Comparison of ENCODE assay signal across 1 cellular context in genomic region chr2:95539836-95540235, GRCh38.
TF ChIP-seq lines count a peak whose summit lies in the region.

No MANE protein-coding gene starts in this region.

TF ChIP-seq in GM12878, 131 proteins besides CTCF, POLR2A, EP300 and RAD21 (continued from another document):
- TF ChIP-seq, protein P1, sequence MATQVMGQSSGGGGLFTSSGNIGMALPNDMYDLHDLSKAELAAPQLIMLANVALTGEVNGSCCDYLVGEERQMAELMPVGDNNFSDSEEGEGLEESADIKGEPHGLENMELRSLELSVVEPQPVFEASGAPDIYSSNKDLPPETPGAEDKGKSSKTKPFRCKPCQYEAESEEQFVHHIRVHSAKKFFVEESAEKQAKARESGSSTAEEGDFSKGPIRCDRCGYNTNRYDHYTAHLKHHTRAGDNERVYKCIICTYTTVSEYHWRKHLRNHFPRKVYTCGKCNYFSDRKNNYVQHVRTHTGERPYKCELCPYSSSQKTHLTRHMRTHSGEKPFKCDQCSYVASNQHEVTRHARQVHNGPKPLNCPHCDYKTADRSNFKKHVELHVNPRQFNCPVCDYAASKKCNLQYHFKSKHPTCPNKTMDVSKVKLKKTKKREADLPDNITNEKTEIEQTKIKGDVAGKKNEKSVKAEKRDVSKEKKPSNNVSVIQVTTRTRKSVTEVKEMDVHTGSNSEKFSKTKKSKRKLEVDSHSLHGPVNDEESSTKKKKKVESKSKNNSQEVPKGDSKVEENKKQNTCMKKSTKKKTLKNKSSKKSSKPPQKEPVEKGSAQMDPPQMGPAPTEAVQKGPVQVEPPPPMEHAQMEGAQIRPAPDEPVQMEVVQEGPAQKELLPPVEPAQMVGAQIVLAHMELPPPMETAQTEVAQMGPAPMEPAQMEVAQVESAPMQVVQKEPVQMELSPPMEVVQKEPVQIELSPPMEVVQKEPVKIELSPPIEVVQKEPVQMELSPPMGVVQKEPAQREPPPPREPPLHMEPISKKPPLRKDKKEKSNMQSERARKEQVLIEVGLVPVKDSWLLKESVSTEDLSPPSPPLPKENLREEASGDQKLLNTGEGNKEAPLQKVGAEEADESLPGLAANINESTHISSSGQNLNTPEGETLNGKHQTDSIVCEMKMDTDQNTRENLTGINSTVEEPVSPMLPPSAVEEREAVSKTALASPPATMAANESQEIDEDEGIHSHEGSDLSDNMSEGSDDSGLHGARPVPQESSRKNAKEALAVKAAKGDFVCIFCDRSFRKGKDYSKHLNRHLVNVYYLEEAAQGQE (IDR thresholded peaks at IDR 0.05; ENCODE audit: low read depth, low read length), result no peak
- TF ChIP-seq NR2C1 (IDR thresholded peaks at IDR 0.05), result no peak
- peak; percentile 71; the same call in 1 of the 2 replicates for TF ChIP-seq NBN (IDR thresholded peaks at IDR 0.05)
- no peak for TF ChIP-seq POLR2AphosphoS5 (IDR thresholded peaks at IDR 0.05; ENCODE audit: low read length)
- peak; percentile 91; the same call in 1 of the 2 replicates for TF ChIP-seq MTA3 (IDR thresholded peaks at IDR 0.05; ENCODE audit: borderline replicate concordance, low read length)
- no peak for TF ChIP-seq HCFC1 (IDR thresholded peaks at IDR 0.05; ENCODE audit: low read length)
- peak; percentile 72; the same call in 1 of the 2 replicates for TF ChIP-seq ZNF217 (IDR thresholded peaks at IDR 0.05)
- TF ChIP-seq, protein P2, sequence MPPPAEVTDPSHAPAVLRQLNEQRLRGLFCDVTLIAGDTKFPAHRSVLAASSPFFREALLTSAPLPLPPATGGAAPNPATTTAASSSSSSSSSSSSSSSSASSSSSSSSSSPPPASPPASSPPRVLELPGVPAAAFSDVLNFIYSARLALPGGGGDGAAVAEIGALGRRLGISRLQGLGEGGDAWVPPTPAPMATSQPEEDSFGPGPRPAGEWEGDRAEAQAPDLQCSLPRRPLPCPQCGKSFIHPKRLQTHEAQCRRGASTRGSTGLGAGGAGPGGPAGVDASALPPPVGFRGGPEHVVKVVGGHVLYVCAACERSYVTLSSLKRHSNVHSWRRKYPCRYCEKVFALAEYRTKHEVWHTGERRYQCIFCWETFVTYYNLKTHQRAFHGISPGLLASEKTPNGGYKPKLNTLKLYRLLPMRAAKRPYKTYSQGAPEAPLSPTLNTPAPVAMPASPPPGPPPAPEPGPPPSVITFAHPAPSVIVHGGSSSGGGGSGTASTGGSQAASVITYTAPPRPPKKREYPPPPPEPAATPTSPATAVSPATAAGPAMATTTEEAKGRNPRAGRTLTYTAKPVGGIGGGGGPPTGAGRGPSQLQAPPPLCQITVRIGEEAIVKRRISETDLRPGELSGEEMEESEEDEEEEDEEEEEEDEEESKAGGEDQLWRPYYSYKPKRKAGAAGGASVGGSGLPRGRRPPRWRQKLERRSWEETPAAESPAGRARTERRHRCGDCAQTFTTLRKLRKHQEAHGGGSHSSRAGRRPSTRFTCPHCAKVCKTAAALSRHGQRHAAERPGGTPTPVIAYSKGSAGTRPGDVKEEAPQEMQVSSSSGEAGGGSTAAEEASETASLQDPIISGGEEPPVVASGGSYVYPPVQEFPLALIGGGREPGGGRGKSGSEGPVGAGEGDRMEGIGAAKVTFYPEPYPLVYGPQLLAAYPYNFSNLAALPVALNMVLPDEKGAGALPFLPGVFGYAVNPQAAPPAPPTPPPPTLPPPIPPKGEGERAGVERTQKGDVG (CRISPR knock-in tag; IDR thresholded peaks at IDR 0.05), result no peak
- TF ChIP-seq PAX5 (IDR thresholded peaks at IDR 0.05; ENCODE audit: borderline replicate concordance, low read depth, low read length), result no peak; the same call in 1 of the 2 replicates
- TF ChIP-seq RELB (IDR thresholded peaks at IDR 0.05; ENCODE audit: low read depth), result peak; percentile 86; the same call in 1 of the 2 replicates
- peak; percentile 68 for TF ChIP-seq SPI1 (IDR thresholded peaks at IDR 0.05; ENCODE audit: borderline replicate concordance, insufficient read depth, low read depth, low read length)
- TF ChIP-seq PML (IDR thresholded peaks at IDR 0.05; ENCODE audit: low read length), result 0 out of 2 replicates have a peak, but pooled peaks have one; percentile 55
- 0 out of 2 replicates have a peak, but pooled peaks have one; percentile 20 for TF ChIP-seq MLLT1 (IDR thresholded peaks at IDR 0.05)
- TF ChIP-seq SIX5 (IDR thresholded peaks at IDR 0.05; ENCODE audit: low read depth, low read length, severe bottlenecking), result no peak
- no peak for TF ChIP-seq TAF1 (IDR thresholded peaks at IDR 0.05; ENCODE audit: borderline replicate concordance, low read depth, low read length)
- peak in 1 of 2 experiments; percentile 19; a peak in 1 of 4 replicates for TF ChIP-seq CEBPB (IDR thresholded peaks at IDR 0.05; ENCODE audit: borderline replicate concordance in 1 of 2, low read depth in 2 of 2, low read length in 2 of 2)
- TF ChIP-seq ETV6 (conservative IDR thresholded peaks at IDR 0.05 in 1 of 2, IDR thresholded peaks at IDR 0.05 in 1 of 2; ENCODE audit: borderline replicate concordance in 1 of 2, low read depth in 1 of 2), result peak in 1 of 2 experiments; percentile 44; a peak in 1 of 4 replicates
- TF ChIP-seq EED (IDR thresholded peaks at IDR 0.05; ENCODE audit: low read depth), result peak; percentile 66; the same call in 1 of the 2 replicates
- TF ChIP-seq EGR1 (IDR thresholded peaks at IDR 0.05; ENCODE audit: borderline replicate concordance in 1 of 2, low read depth in 2 of 2, low read length in 2 of 2), result no peak
- TF ChIP-seq CBFB (IDR thresholded peaks at IDR 0.05; ENCODE audit: low read depth), result no peak
- TF ChIP-seq, protein P3, sequence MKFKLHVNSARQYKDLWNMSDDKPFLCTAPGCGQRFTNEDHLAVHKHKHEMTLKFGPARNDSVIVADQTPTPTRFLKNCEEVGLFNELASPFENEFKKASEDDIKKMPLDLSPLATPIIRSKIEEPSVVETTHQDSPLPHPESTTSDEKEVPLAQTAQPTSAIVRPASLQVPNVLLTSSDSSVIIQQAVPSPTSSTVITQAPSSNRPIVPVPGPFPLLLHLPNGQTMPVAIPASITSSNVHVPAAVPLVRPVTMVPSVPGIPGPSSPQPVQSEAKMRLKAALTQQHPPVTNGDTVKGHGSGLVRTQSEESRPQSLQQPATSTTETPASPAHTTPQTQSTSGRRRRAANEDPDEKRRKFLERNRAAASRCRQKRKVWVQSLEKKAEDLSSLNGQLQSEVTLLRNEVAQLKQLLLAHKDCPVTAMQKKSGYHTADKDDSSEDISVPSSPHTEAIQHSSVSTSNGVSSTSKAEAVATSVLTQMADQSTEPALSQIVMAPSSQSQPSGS (IDR thresholded peaks at IDR 0.05; ENCODE audit: low read length), result peak; percentile 74
- TF ChIP-seq YY1 (IDR thresholded peaks at IDR 0.05; ENCODE audit: low read depth, low read length), result no peak
- peak; percentile 78 for TF ChIP-seq MTA2 (IDR thresholded peaks at IDR 0.05; ENCODE audit: low read depth)
- TF ChIP-seq ZNF622 (IDR thresholded peaks at IDR 0.05), result no peak
- peak; percentile 89 to 90 for TF ChIP-seq IKZF2 (IDR thresholded peaks at IDR 0.05)
- TF ChIP-seq SMAD5 (IDR thresholded peaks at IDR 0.05; ENCODE audit: low read depth), result no peak
- peak; percentile 97 for TF ChIP-seq JUNB (IDR thresholded peaks at IDR 0.05)
- peak; percentile 68; the same call in 1 of the 2 replicates for TF ChIP-seq ATF7 (IDR thresholded peaks at IDR 0.05; ENCODE audit: low read depth)
- TF ChIP-seq RUNX3 (IDR thresholded peaks at IDR 0.05; ENCODE audit: low read length), result peak; percentile 83
- TF ChIP-seq ZNF24 (IDR thresholded peaks at IDR 0.05), result 0 out of 2 replicates have a peak, but pooled peaks have one; percentile 8
- TF ChIP-seq, protein P4, sequence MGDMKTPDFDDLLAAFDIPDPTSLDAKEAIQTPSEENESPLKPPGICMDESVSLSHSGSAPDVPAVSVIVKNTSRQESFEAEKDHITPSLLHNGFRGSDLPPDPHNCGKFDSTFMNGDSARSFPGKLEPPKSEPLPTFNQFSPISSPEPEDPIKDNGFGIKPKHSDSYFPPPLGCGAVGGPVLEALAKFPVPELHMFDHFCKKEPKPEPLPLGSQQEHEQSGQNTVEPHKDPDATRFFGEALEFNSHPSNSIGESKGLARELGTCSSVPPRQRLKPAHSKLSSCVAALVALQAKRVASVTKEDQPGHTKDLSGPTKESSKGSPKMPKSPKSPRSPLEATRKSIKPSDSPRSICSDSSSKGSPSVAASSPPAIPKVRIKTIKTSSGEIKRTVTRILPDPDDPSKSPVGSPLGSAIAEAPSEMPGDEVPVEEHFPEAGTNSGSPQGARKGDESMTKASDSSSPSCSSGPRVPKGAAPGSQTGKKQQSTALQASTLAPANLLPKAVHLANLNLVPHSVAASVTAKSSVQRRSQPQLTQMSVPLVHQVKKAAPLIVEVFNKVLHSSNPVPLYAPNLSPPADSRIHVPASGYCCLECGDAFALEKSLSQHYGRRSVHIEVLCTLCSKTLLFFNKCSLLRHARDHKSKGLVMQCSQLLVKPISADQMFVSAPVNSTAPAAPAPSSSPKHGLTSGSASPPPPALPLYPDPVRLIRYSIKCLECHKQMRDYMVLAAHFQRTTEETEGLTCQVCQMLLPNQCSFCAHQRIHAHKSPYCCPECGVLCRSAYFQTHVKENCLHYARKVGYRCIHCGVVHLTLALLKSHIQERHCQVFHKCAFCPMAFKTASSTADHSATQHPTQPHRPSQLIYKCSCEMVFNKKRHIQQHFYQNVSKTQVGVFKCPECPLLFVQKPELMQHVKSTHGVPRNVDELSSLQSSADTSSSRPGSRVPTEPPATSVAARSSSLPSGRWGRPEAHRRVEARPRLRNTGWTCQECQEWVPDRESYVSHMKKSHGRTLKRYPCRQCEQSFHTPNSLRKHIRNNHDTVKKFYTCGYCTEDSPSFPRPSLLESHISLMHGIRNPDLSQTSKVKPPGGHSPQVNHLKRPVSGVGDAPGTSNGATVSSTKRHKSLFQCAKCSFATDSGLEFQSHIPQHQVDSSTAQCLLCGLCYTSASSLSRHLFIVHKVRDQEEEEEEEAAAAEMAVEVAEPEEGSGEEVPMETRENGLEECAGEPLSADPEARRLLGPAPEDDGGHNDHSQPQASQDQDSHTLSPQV (IDR thresholded peaks at IDR 0.05), result no peak
- 0 out of 2 replicates have a peak, but pooled peaks have one; percentile 53 for TF ChIP-seq CBX5 (IDR thresholded peaks at IDR 0.05; ENCODE audit: low read depth)
- TF ChIP-seq, protein P5, sequence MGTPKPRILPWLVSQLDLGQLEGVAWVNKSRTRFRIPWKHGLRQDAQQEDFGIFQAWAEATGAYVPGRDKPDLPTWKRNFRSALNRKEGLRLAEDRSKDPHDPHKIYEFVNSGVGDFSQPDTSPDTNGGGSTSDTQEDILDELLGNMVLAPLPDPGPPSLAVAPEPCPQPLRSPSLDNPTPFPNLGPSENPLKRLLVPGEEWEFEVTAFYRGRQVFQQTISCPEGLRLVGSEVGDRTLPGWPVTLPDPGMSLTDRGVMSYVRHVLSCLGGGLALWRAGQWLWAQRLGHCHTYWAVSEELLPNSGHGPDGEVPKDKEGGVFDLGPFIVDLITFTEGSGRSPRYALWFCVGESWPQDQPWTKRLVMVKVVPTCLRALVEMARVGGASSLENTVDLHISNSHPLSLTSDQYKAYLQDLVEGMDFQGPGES (IDR thresholded peaks at IDR 0.05), result no peak
- TF ChIP-seq MEF2B (IDR thresholded peaks at IDR 0.05; ENCODE audit: partially characterized antibody, poor library complexity, severe bottlenecking), result peak; percentile 56
- TF ChIP-seq SKIL (IDR thresholded peaks at IDR 0.05; ENCODE audit: low read depth, poor library complexity, severe bottlenecking), result peak; percentile 78
- peak; percentile 75; the same call in 1 of the 2 replicates for TF ChIP-seq IRF4 (IDR thresholded peaks at IDR 0.05; ENCODE audit: low read depth, low read length)
- peak; percentile 55; the same call in 1 of the 2 replicates for TF ChIP-seq CREM (IDR thresholded peaks at IDR 0.05; ENCODE audit: low read depth)
- TF ChIP-seq ZBED1 (IDR thresholded peaks at IDR 0.05; ENCODE audit: borderline replicate concordance), result peak; percentile 50; the same call in 1 of the 2 replicates
- TF ChIP-seq MEF2A (IDR thresholded peaks at IDR 0.05; ENCODE audit: insufficient read depth, low read depth, low read length), result peak; percentile 80
TF ChIP-seq in GM12878: peak in this region for 33.
